Comparison of ENCODE assay signal across 25 cellular contexts in the genomic region with DNA sequence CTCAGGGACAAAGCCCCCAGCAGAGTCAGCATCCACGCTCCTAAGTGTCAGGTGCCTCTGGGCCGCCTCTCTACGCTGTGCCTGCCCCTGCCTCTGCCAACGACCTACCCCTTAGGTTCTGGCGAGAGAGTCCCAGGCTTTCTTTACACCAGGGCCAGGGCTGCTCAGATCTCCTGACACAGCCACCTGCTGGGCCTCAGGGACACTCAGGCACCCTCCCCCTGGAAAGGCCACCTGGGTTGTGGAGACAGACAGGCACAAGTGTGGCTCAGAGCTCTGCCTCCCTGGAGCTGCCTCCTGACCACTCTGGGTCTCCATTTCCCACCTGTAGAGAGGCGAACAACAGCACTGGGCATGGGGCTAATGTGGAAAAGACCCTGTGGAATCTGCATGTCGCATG.
"Had no signal": no experiment of that assay in that cellular context is flagged by ENCODE, and none has a peak within 500 bp of the region (broad histone marks: within the 10 kb centered on the region; RNA-seq: fewer than 3 reads in every experiment).

No MANE protein-coding gene starts in this region.

- H3K9me3 ChIP-seq: esophagus muscularis mucosa, ovary, prostate gland, tibial artery had no signal

- ATAC-seq: activated CD8-positive, alpha-beta T cell treated with anti-CD3 and anti-CD28 coated beads for 36 hours; activated naive CD8-positive, alpha-beta T cell treated with anti-CD3 and anti-CD28 coated beads, Interleukin-2, amount 50 U/mL, for 24 hours; activated T-cell treated with anti-CD3 and anti-CD28 coated beads, Interleukin-2, amount 50 U/mL, for 4 hours; stimulated activated memory B cell treated with anti-CD40 and anti-IgM and Interleukin-4, amounts not matched to agents 10 μg/mL and 1 μg/mL and 100 μg/mL, for 72 hours had no signal

- H3K27ac Mint-ChIP-seq: activated B cell treated with CpG ODN at 0.5 μM for 24 hours; activated CD8-positive, alpha-beta T cell treated with anti-CD3 and anti-CD28 coated beads for 36 hours; activated naive CD4-positive, alpha-beta T cell treated with anti-CD3 and anti-CD28 coated beads, Interleukin-2, amount 50 U/mL, for 24 hours; activated naive CD8-positive, alpha-beta T cell treated with anti-CD3 and anti-CD28 coated beads, Interleukin-2, amount 50 U/mL, for 24 hours; activated T-helper 2 cell treated with anti-CD3 and anti-CD28 coated beads, Interferon-gamma antibody, Interleukin-2, Interleukin-4, amounts not matched to agents 10 μg/mL and 5 μg/mL and 100 μg/mL, durations not matched to agents 14 hours and 24 hours and 36 hours; memory B cell; nephron; stimulated activated memory B cell treated with anti-CD40 and anti-IgM and Interleukin-4, amounts not matched to agents 10 μg/mL and 1 μg/mL and 100 μg/mL, for 72 hours had no signal

- H3K4me3 Mint-ChIP-seq: activated B cell treated with CpG ODN at 0.5 μM for 24 hours; activated CD8-positive, alpha-beta T cell treated with anti-CD3 and anti-CD28 coated beads for 36 hours; activated naive CD4-positive, alpha-beta T cell treated with anti-CD3 and anti-CD28 coated beads, Interleukin-2, amount 50 U/mL, for 24 hours; activated naive CD8-positive, alpha-beta T cell treated with anti-CD3 and anti-CD28 coated beads, Interleukin-2, amount 50 U/mL, for 24 hours; activated T-cell treated with anti-CD3 and anti-CD28 coated beads, Interleukin-2, amount 50 U/mL, for 4 hours; memory B cell; nephron; stimulated activated memory B cell treated with anti-CD40 and anti-IgM and Interleukin-4, amounts not matched to agents 10 μg/mL and 1 μg/mL and 100 μg/mL, for 72 hours had no signal

- H3K4me2 ChIP-seq: smooth muscle cell had no signal

- H3K36me3 Mint-ChIP-seq: activated naive CD4-positive, alpha-beta T cell treated with anti-CD3 and anti-CD28 coated beads, Interleukin-2, amount 50 U/mL, for 24 hours; stimulated activated memory B cell treated with anti-CD40 and anti-IgM and Interleukin-4, amounts not matched to agents 10 μg/mL and 1 μg/mL and 100 μg/mL, for 72 hours had no signal

- H3K4me3 ChIP-seq: esophagus muscularis mucosa, ovary, prostate gland, smooth muscle cell, stomach, tibial artery had no signal

- H3K27me3 Mint-ChIP-seq: activated naive CD8-positive, alpha-beta T cell treated with anti-CD3 and anti-CD28 coated beads, Interleukin-2, amount 50 U/mL, for 24 hours had no signal

- H3K27me3 ChIP-seq: ovary had no signal

- DNase-seq: activated B cell treated with CpG ODN at 0.5 μM for 24 hours; activated CD4-positive, alpha-beta T cell treated with anti-CD3 and anti-CD28 coated beads, Interleukin-2, amount 50 U/mL, for 1 hour; activated CD8-positive, alpha-beta T cell treated with anti-CD3 and anti-CD28 coated beads for 36 hours; activated naive CD8-positive, alpha-beta T cell treated with anti-CD3 and anti-CD28 coated beads, Interleukin-2, amount 50 U/mL, for 24 hours; activated T-cell treated with anti-CD3 and anti-CD28 coated beads, Interleukin-2, amount 50 U/mL, for 4 hours; amygdala; central memory CD4-positive, alpha-beta T cell; dermis blood vessel endothelial cell; effector CD4-positive, alpha-beta T cell; foreskin melanocyte; retina; stimulated activated CD4-positive, alpha-beta T cell treated with anti-CD3 and anti-CD28 coated beads, Interleukin-1b, Interleukin-23, amount 100 ng/mL, for 48 hours; stimulated activated CD4-positive, alpha-beta T cell treated with anti-CD3 and anti-CD28 coated beads, Interleukin-4, amount 100 ng/mL, for 4 hours; stimulated activated CD8-positive, alpha-beta memory T cell treated with anti-CD3 and anti-CD28 coated beads, Interleukin-4, amount 100 ng/mL, for 48 hours; stomach had no signal

- H3K36me3 ChIP-seq: esophagus muscularis mucosa, ovary, prostate gland, stomach, tibial artery had no signal

- H3K27ac ChIP-seq: esophagus muscularis mucosa, ovary, prostate gland, stomach, tibial artery had no signal

- H3K4me1 ChIP-seq: tibial artery had no signal

- H3K9me3 Mint-ChIP-seq: activated CD8-positive, alpha-beta T cell treated with anti-CD3 and anti-CD28 coated beads for 36 hours; activated naive CD4-positive, alpha-beta T cell treated with anti-CD3 and anti-CD28 coated beads, Interleukin-2, amount 50 U/mL, for 24 hours; activated naive CD8-positive, alpha-beta T cell treated with anti-CD3 and anti-CD28 coated beads, Interleukin-2, amount 50 U/mL, for 24 hours; activated T-cell treated with anti-CD3 and anti-CD28 coated beads, Interleukin-2, amount 50 U/mL, for 4 hours; activated T-helper 2 cell treated with anti-CD3 and anti-CD28 coated beads, Interferon-gamma antibody, Interleukin-2, Interleukin-4, amounts not matched to agents 10 μg/mL and 5 μg/mL and 100 μg/mL, durations not matched to agents 14 hours and 24 hours and 36 hours had no signal

- H3K4me1 Mint-ChIP-seq: activated B cell treated with CpG ODN at 0.5 μM for 24 hours; activated naive CD4-positive, alpha-beta T cell treated with anti-CD3 and anti-CD28 coated beads, Interleukin-2, amount 50 U/mL, for 24 hours; activated naive CD8-positive, alpha-beta T cell treated with anti-CD3 and anti-CD28 coated beads, Interleukin-2, amount 50 U/mL, for 24 hours; memory B cell; stimulated activated memory B cell treated with anti-CD40 and anti-IgM and Interleukin-4, amounts not matched to agents 10 μg/mL and 1 μg/mL and 100 μg/mL, for 72 hours had no signal
